In genomic region chrX:130566028-130566683, GRCh38 we compare ENCODE assay signal across 17 cellular contexts.
DNase-seq lines count a peak whose midpoint lies in the region; ATAC-seq and TF ChIP-seq lines count a peak whose summit lies in the region.
"Had no signal": no experiment of that assay in that cellular context is flagged by ENCODE, and none has a peak within 500 bp of the region (broad histone marks: within the 10 kb centered on the region; RNA-seq: fewer than 3 reads in every experiment).

No MANE protein-coding gene starts in this region.

- no peak overlapping the region for H3K23ac ChIP-seq in mesenchymal stem cell (ENCODE audit: low read length in 2 of 2)

- H3K27me3 Mint-ChIP-seq in WTC11 (ENCODE audit: low read depth): no peaks in the 10 kb centered on the region; the same call in 1 of the 2 replicates
- H3K27me3 Mint-ChIP-seq in type B pancreatic cell: peaks cover 11% of the 10 kb centered on the region
- H3K27me3 Mint-ChIP-seq: B cell had no signal

- peaks cover 2% of the 10 kb centered on the region for H3K9me3 ChIP-seq in mesenchymal stem cell (ENCODE audit: control insufficient read depth, low read length)
- H3K9me3 ChIP-seq in tibial nerve: no peaks in the 10 kb centered on the region
- H3K9me3 ChIP-seq: SJCRH30 had no signal

- no peak overlapping the region for H4K8ac ChIP-seq in mesenchymal stem cell (ENCODE audit: low read length)

- H3K36me3 ChIP-seq in mesenchymal stem cell (ENCODE audit: control insufficient read depth in 1 of 2, insufficient read depth in 2 of 2, low read depth in 1 of 2, low read length in 2 of 2) (no peaks in the 10 kb centered on the region), tibial nerve (no peaks in the 10 kb centered on the region)
- H3K36me3 ChIP-seq: SJCRH30 had no signal

- H3K27ac Mint-ChIP-seq in WTC11 (no peak overlapping the region), type B pancreatic cell (no peak overlapping the region)
- H3K27ac Mint-ChIP-seq: B cell; CD4-positive, alpha-beta memory T cell; IgD-negative memory B cell had no signal

- CTCF ChIA-PET in WTC11 (lab: Charles Lee): interaction anchor here (1.4 to 1.7 kb wide), 2 partner anchors 10 to 26 kb away, joined by 4 read pairs; no protein-coding TSS in a partner anchor

- DNase-seq in DMS53 treated with DMSO at 0.1 percent for 48 hours (lab: John Stamatoyannopoulos, UW; ENCODE audit: unreplicated experiment) (peak; percentile 48), NCI-H2107 (lab: John Stamatoyannopoulos, UW) (peak; percentile 41), WTC11 (ENCODE audit: low spot score) (no peak), mesenchymal stem cell (no peak), tibial nerve (ENCODE audit: low spot score in 2 of 2) (no peak), midbrain (lab: John Stamatoyannopoulos, UW) (no peak), type B pancreatic cell (ENCODE audit: extremely low spot score, unreplicated experiment) (no peak)
- DNase-seq: CD4-positive, alpha-beta memory T cell; GOT3; NCI-H1048; NCI-H1694 treated with DMSO at 0.1 percent for 48 hours; NCI-H2227 treated with DMSO at 0.1 percent for 48 hours; OCI-M1 had no signal

- no peak overlapping the region for H2AFZ ChIP-seq in mesenchymal stem cell (ENCODE audit: low read depth, low read length)

- H4K91ac ChIP-seq in mesenchymal stem cell (ENCODE audit: low read length): no peak overlapping the region

- H3K9ac ChIP-seq in mesenchymal stem cell (ENCODE audit: low read length): no peak overlapping the region

- H3K4me3 ChIP-seq in mesenchymal stem cell (ENCODE audit: insufficient read depth in 1 of 2, low read depth in 1 of 2, low read length in 2 of 2) (no peak overlapping the region), tibial nerve (no peak overlapping the region)
- H3K4me3 ChIP-seq: SJCRH30 had no signal

- no peaks in the 10 kb centered on the region for H3K27me3 ChIP-seq in mesenchymal stem cell (ENCODE audit: control insufficient read depth in 1 of 2, insufficient read depth in 1 of 2, low read length in 2 of 2)
- H3K27me3 ChIP-seq in tibial nerve: peaks cover 0 to 3% of the 10 kb centered on the region in 2 donors
- H3K27me3 ChIP-seq: SJCRH30 had no signal

- no peak overlapping the region for H3K4ac ChIP-seq in mesenchymal stem cell (ENCODE audit: low read depth in 1 of 2, low read length in 2 of 2)

- peak overlapping the region; percentile 28 for H2BK15ac ChIP-seq in mesenchymal stem cell (ENCODE audit: low read depth, poor library complexity, severe bottlenecking)

- no peak overlapping the region for H2BK12ac ChIP-seq in mesenchymal stem cell (ENCODE audit: low read length in 2 of 2)

- no peak for TF ChIP-seq POLR2A in tibial nerve (IDR thresholded peaks at IDR 0.05)

- no peaks in the 10 kb centered on the region for H3K79me1 ChIP-seq in mesenchymal stem cell (replicated peaks; ENCODE audit: low read length, poor library complexity, severe bottlenecking)

- H3K27ac ChIP-seq in mesenchymal stem cell (ENCODE audit: low read length, poor library complexity, severe bottlenecking) (no peak overlapping the region), tibial nerve (no peak overlapping the region)
- H3K27ac ChIP-seq: RWPE1, SJCRH30 had no signal

- H3K36me3 Mint-ChIP-seq in WTC11: no peaks in the 10 kb centered on the region
- no peaks in the 10 kb centered on the region for H3K36me3 Mint-ChIP-seq in type B pancreatic cell
- H3K36me3 Mint-ChIP-seq: CD4-positive, alpha-beta memory T cell; IgD-negative memory B cell had no signal

- peak; percentile 39; the same call in 1 of the 2 replicates for ATAC-seq in WTC11

- POLR2A ChIA-PET in WTC11 (lab: Charles Lee): no interaction called here

- no peak overlapping the region for H3K4me3 Mint-ChIP-seq in WTC11
- no peak overlapping the region for H3K4me3 Mint-ChIP-seq in type B pancreatic cell
- H3K4me3 Mint-ChIP-seq: B cell; CD4-positive, alpha-beta memory T cell; IgD-negative memory B cell had no signal

- H3K9me3 Mint-ChIP-seq in WTC11: peaks cover 4% of the 10 kb centered on the region; the same call in 1 of the 2 replicates
- H3K9me3 Mint-ChIP-seq in type B pancreatic cell: no peaks in the 10 kb centered on the region
- H3K9me3 Mint-ChIP-seq: CD4-positive, alpha-beta memory T cell; IgD-negative memory B cell had no signal

- TF ChIP-seq EP300 in tibial nerve (IDR thresholded peaks at IDR 0.05): no peak

- H2BK5ac ChIP-seq in mesenchymal stem cell (ENCODE audit: low read depth, low read length, poor library complexity, severe bottlenecking): no peak overlapping the region

- H2BK120ac ChIP-seq in mesenchymal stem cell (ENCODE audit: low read depth, low read length): no peak overlapping the region

- no peak overlapping the region for H3K18ac ChIP-seq in mesenchymal stem cell (ENCODE audit: low read depth in 1 of 2, low read length in 2 of 2)

- 91% methylated on average over 3 of the region's 4 CpGs for WGBS in mesenchymal stem cell
- 44 to 54% methylated on average over 4 of the region's 4 CpGs for whole genome bisulfite sequencing in tibial nerve, 2 donors

- no peak overlapping the region for H3K4me2 ChIP-seq in mesenchymal stem cell (ENCODE audit: low read length, poor library complexity, severe bottlenecking)

- H2AK5ac ChIP-seq in mesenchymal stem cell (ENCODE audit: low read length, severe bottlenecking): no peak overlapping the region

- H3K4me1 ChIP-seq in mesenchymal stem cell (ENCODE audit: control insufficient read depth, insufficient read depth, low read depth, low read length) (peaks cover 4% of the 10 kb centered on the region), tibial nerve (no peaks in the 10 kb centered on the region)
- H3K4me1 ChIP-seq: SJCRH30 had no signal

- TF ChIP-seq CTCF in WTC11 (IDR thresholded peaks at IDR 0.05) (no peak), tibial nerve (IDR thresholded peaks at IDR 0.05) (no peak), type B pancreatic cell (conservative IDR thresholded peaks at IDR 0.05) (no peak)

- no peak overlapping the region for H3K14ac ChIP-seq in mesenchymal stem cell (ENCODE audit: low read length in 2 of 2)

- H3K4me1 Mint-ChIP-seq in WTC11: peaks cover 12% of the 10 kb centered on the region
- no peaks in the 10 kb centered on the region for H3K4me1 Mint-ChIP-seq in type B pancreatic cell (ENCODE audit: unreplicated experiment)
- H3K4me1 Mint-ChIP-seq: B cell; CD4-positive, alpha-beta memory T cell; IgD-negative memory B cell had no signal

TF ChIP-seq in WTC11, 78 proteins besides CTCF, POLR2A, EP300 and RAD21:
- no peak for TF ChIP-seq ZNF396 (CRISPR knock-in tag; IDR thresholded peaks at IDR 0.05; ENCODE audit: borderline replicate concordance)
- no peak for TF ChIP-seq CDX4 (CRISPR knock-in tag; IDR thresholded peaks at IDR 0.05; ENCODE audit: borderline replicate concordance)
- TF ChIP-seq ZNF219 (CRISPR knock-in tag; IDR thresholded peaks at IDR 0.05; ENCODE audit: borderline replicate concordance): no peak
- peak; percentile 49 for TF ChIP-seq USF2 (CRISPR knock-in tag; IDR thresholded peaks at IDR 0.05)
- TF ChIP-seq SOX15 (CRISPR knock-in tag; IDR thresholded peaks at IDR 0.05): no peak
TF ChIP-seq in WTC11: peak in this region for 1.

Comparison
In these comparisons a context has a peak if more than half of its experiments do, and no peak if none do; other contexts are left out.
1. DNase-seq: peak in DMS53 treated with DMSO at 0.1 percent for 48 hours (single experiment) and NCI-H2107 (single experiment); none in WTC11 (single experiment), mesenchymal stem cell (single experiment), tibial nerve (0 of 2), midbrain (single experiment) and type B pancreatic cell (single experiment).